13 cellular contexts compared by ENCODE assay signal in genomic region chr16:50360779-50361178, GRCh38. TPM values are rescaled to one million over a fixed set of nuclear protein-coding genes. Genes with fewer than 3 reads are reported as not detected.
DNase-seq lines count a peak whose midpoint lies in the region; ATAC-seq and TF ChIP-seq lines count a peak whose summit lies in the region.
"Had no signal": no experiment of that assay in that cellular context is flagged by ENCODE, and none has a peak within 500 bp of the region (broad histone marks: within the 10 kb centered on the region; RNA-seq: fewer than 3 reads in every experiment).

No MANE protein-coding gene starts in this region.

- peaks cover 30% of the 10 kb centered on the region for H3K4me1 ChIP-seq in body of pancreas
- peaks cover 8 to 37% of the 10 kb centered on the region in 2 donors for H3K4me1 ChIP-seq in muscle layer of duodenum (ENCODE audit: control insufficient read depth in 1 of 2, insufficient read depth in 2 of 2, low read length in 2 of 2)

- DNase-seq in ELR (ENCODE audit: low read depth) (peak; percentile 3), body of pancreas (peak in 2 of 4 donors; percentile 27 to 40), AG20443 (ENCODE audit: low spot score) (no peak), NCI-H1417 (lab: John Stamatoyannopoulos, UW) (no peak)
- DNase-seq: immature natural killer cell; NCI-H187 treated with DMSO at 0.1 percent for 48 hours; OCI-M1; stimulated activated CD8-positive, alpha-beta memory T cell treated with anti-CD3 and anti-CD28 coated beads, Interleukin-4, amount 100 ng/mL, for 48 hours had no signal

- TF ChIP-seq CTCF in 22Rv1 (IDR thresholded peaks at IDR 0.05) (no peak), body of pancreas (IDR thresholded peaks at IDR 0.05) (no peak)

- H3K4me3 ChIP-seq in body of pancreas (no peak overlapping the region), muscle layer of duodenum (ENCODE audit: low read depth in 1 of 2, low read length in 2 of 2) (no peak overlapping the region)
- H3K4me3 ChIP-seq: BLaER1 treated with 17β-estradiol and CSF1 and Interleukin-3, amounts not matched to agents 10 nM and 100 nM had no signal

- H3K9me3 ChIP-seq in body of pancreas (no peaks in the 10 kb centered on the region), muscle layer of duodenum (ENCODE audit: control insufficient read depth in 1 of 2, low read length in 2 of 2) (no peaks in the 10 kb centered on the region)
- H3K9me3 ChIP-seq: BLaER1 treated with 17β-estradiol and CSF1 and Interleukin-3, amounts not matched to agents 10 nM and 100 nM had no signal

- peak; percentile 79 for ATAC-seq in body of pancreas
- no peak for ATAC-seq in GM19395 (IDR thresholded peaks at IDR 0.05; ENCODE audit: unreplicated experiment)
- no peak for ATAC-seq in GM19455 (IDR thresholded peaks at IDR 0.05; ENCODE audit: unreplicated experiment)

- intact Hi-C loops in body of pancreas (cut with DNase I) = no loop called here

- peaks cover 0 to 2% of the 10 kb centered on the region in 2 donors for H3K36me3 ChIP-seq in body of pancreas (replicated peaks in 1 of 2; ENCODE audit: insufficient read depth in 1 of 2, low read depth in 2 of 2)
- H3K36me3 ChIP-seq in muscle layer of duodenum (ENCODE audit: control insufficient read depth in 1 of 2, insufficient read depth in 2 of 2, low read length in 2 of 2) = peaks cover 20 to 24% of the 10 kb centered on the region in 2 donors

- TF ChIP-seq POLR2A in body of pancreas (IDR thresholded peaks at IDR 0.05) = no peak

- 19 to 25% methylated on average over 3 of the region's 3 CpGs for WGBS in body of pancreas, 2 donors

- H3K27ac ChIP-seq in 22Rv1 (peak overlapping the region; percentile 36), body of pancreas (peak overlapping the region in 3 of 4 donors; percentile 15 to 52 (median 43)), muscle layer of duodenum (ENCODE audit: low read length) (peak overlapping the region; percentile 52)
- H3K27ac ChIP-seq: BLaER1 treated with 17β-estradiol and CSF1 and Interleukin-3, amounts not matched to agents 10 nM and 100 nM had no signal

- no peaks in the 10 kb centered on the region for H3K27me3 ChIP-seq in body of pancreas
- no peaks in the 10 kb centered on the region for H3K27me3 ChIP-seq in muscle layer of duodenum (ENCODE audit: low read depth, low read length)
- H3K27me3 ChIP-seq: BLaER1 treated with 17β-estradiol and CSF1 and Interleukin-3, amounts not matched to agents 10 nM and 100 nM had no signal

RNA-seq across cellular contexts. Expression of gene BRD7, which starts 8.0 kb away (rescaled TPM):
- 10 to 100 TPM; 21.8 to 32.6 TPM for total RNA-seq in body of pancreas
